In genomic region chr2:42436370-42436769, GRCh38 we compare ENCODE assay signal across 31 cellular contexts. TPM values are rescaled to one million over a fixed set of nuclear protein-coding genes. Genes with fewer than 3 reads are reported as not detected.
"Had no signal": no experiment of that assay in that cellular context is flagged by ENCODE, and none has a peak within 500 bp of the region (broad histone marks: within the 10 kb centered on the region; RNA-seq: fewer than 3 reads in every experiment).

No MANE protein-coding gene starts in this region.

- H3K4me1 ChIP-seq: ascending aorta had no signal

- H3K27ac ChIP-seq: ascending aorta, cardiac muscle cell, VCaP had no signal

- H3K9me3 ChIP-seq: ascending aorta had no signal

- ATAC-seq: activated CD4-positive, alpha-beta T cell treated with anti-CD3 and anti-CD28 coated beads for 36 hours; activated CD8-positive, alpha-beta memory T cell treated with anti-CD3 and anti-CD28 coated beads, Interleukin-2, amount 10 ng/mL, durations not matched to agents 7 days and 5 days; activated CD8-positive, alpha-beta T cell treated with anti-CD3 and anti-CD28 coated beads, Interleukin-2, amount 10 ng/mL, durations not matched to agents 7 days and 5 days; activated naive CD8-positive, alpha-beta T cell treated with anti-CD3 and anti-CD28 coated beads, Interleukin-2, amount 50 U/mL, for 24 hours; T-cell; T-helper 17 cell had no signal

- H3K36me3 ChIP-seq: ascending aorta, cardiac muscle cell had no signal

- H3K27me3 ChIP-seq: ascending aorta, cardiac muscle cell had no signal

- DNase-seq: activated B cell treated with CpG ODN at 0.5 μM for 24 hours; activated CD4-positive, alpha-beta memory T cell treated with anti-CD3 and anti-CD28 coated beads, Interleukin-2, amount 10 ng/mL, durations not matched to agents 7 days and 5 days; activated CD4-positive, alpha-beta T cell treated with anti-CD3 and anti-CD28 coated beads for 1 hour; activated CD4-positive, alpha-beta T cell treated with anti-CD3 and anti-CD28 coated beads for 36 hours; activated CD4-positive, alpha-beta T cell treated with anti-CD3 and anti-CD28 coated beads for 48 hours; activated CD4-positive, alpha-beta T cell treated with anti-CD3 and anti-CD28 coated beads, Interleukin-2, amount 10 ng/mL, durations not matched to agents 7 days and 5 days; activated CD4-positive, alpha-beta T cell treated with anti-CD3 and anti-CD28 coated beads, Interleukin-2, amount 50 U/mL, for 48 hours; activated CD8-positive, alpha-beta memory T cell treated with anti-CD3 and anti-CD28 coated beads for 24 hours; activated CD8-positive, alpha-beta memory T cell treated with anti-CD3 and anti-CD28 coated beads, Interleukin-2, amount 10 ng/mL, durations not matched to agents 7 days and 5 days; activated CD8-positive, alpha-beta memory T cell treated with anti-CD3 and anti-CD28 coated beads, Interleukin-2, amount 50 U/mL, for 48 hours; activated CD8-positive, alpha-beta T cell treated with anti-CD3 and anti-CD28 coated beads, Interleukin-2, amount 10 ng/mL, durations not matched to agents 7 days and 5 days; activated effector memory CD4-positive, alpha-beta T cell treated with Interleukin-2 at 50 U/mL for 16 hours; activated gamma-delta T cell; activated naive CD4-positive, alpha-beta T cell treated with anti-CD3 and anti-CD28 coated beads, Interleukin-2, amount 10 ng/mL, durations not matched to agents 7 days and 5 days; activated naive CD4-positive, alpha-beta T cell treated with Interleukin-2 at 50 U/mL for 16 hours; activated naive CD8-positive, alpha-beta T cell treated with anti-CD3 and anti-CD28 coated beads, Interleukin-2, amount 10 ng/mL, durations not matched to agents 7 days and 5 days; activated naive CD8-positive, alpha-beta T cell treated with anti-CD3 and anti-CD28 coated beads, Interleukin-2, amount 50 U/mL, for 24 hours; activated T-cell treated with anti-CD3 and anti-CD28 coated beads, Interleukin-2, amount 50 U/mL, for 24 hours; activated T-cell treated with anti-CD3 and anti-CD28 coated beads, Interleukin-2, amount 50 U/mL, for 48 hours; amygdala; anterior cingulate cortex; caudate nucleus; cerebellar nuclear complex; T-cell; T-helper 17 cell had no signal

- H3K4me3 ChIP-seq: ascending aorta, cardiac muscle cell had no signal

RNA-seq across cellular contexts. Expression of gene KCNG3, which starts 57.4 kb away (rescaled TPM):
- total RNA-seq: activated B cell treated with CpG ODN at 0.5 μM for 24 hours; activated CD4-positive, alpha-beta memory T cell treated with anti-CD3 and anti-CD28 coated beads, Interleukin-2, amount 10 ng/mL, durations not matched to agents 7 days and 5 days; activated CD8-positive, alpha-beta memory T cell treated with anti-CD3 and anti-CD28 coated beads, Interleukin-2, amount 10 ng/mL, durations not matched to agents 7 days and 5 days; ascending aorta; bronchial epithelial cell; T-helper 1 cell treated with Interleukin-12 subunit alpha and Interleukin-12 subunit beta and Interleukin-4 antibody, amounts not matched to agents 30 ng/mL and 1 ng/mL, for 36 hours; T-helper 17 cell; T-helper 2 cell treated with Interferon-gamma antibody and Interleukin-4, amounts not matched to agents 100 ng/mL and 5 ng/mL, for 36 hours had no signal
- polyA plus RNA-seq: cardiac muscle cell had no signal
